10 cellular contexts compared by ENCODE assay signal in genomic region chr10:97673736-97674525, GRCh38. TPM values are rescaled to one million over a fixed set of nuclear protein-coding genes. Genes with fewer than 3 reads are reported as not detected.
A peak's percentile ranks its signal among the peaks of the same experiment; 100 is the strongest.
DNase-seq lines count a peak whose midpoint lies in the region; ATAC-seq, FAIRE-seq and TF ChIP-seq lines count a peak whose summit lies in the region.
"Had no signal": no experiment of that assay in that cellular context is flagged by ENCODE, and none has a peak within 500 bp of the region (broad histone marks: within the 10 kb centered on the region; RNA-seq: fewer than 3 reads in every experiment).

No MANE protein-coding gene starts in this region.

- TF ChIP-seq POLR2A in prostate gland (IDR thresholded peaks at IDR 0.05) = no peak

- no peak overlapping the region for H3K4me3 ChIP-seq in bronchial epithelial cell (ENCODE audit: low read depth, low read length)
- H3K4me3 ChIP-seq in prostate gland = no peak overlapping the region
- H3K4me3 ChIP-seq: adrenal gland had no signal

- ATAC-seq in HG02678 (IDR thresholded peaks at IDR 0.05; ENCODE audit: unreplicated experiment) = no peak

- DNase-seq in DMS53 (lab: John Stamatoyannopoulos, UW) = peak; percentile 52
- no peak for DNase-seq in DMS53 treated with DMSO at 0.1 percent for 48 hours (lab: John Stamatoyannopoulos, UW; ENCODE audit: unreplicated experiment)
- DNase-seq in MV-4-11 (lab: John Stamatoyannopoulos, UW) = peak; percentile 78
- peak; percentile 56 for DNase-seq in bronchial epithelial cell (ENCODE audit: low read depth)
- DNase-seq in putamen (ENCODE audit: low spot score) = peak; percentile 75
- no peak for DNase-seq in NOMO-1 treated with DMSO at 0.1 percent for 48 hours (lab: John Stamatoyannopoulos, UW; ENCODE audit: unreplicated experiment)
- no peak for DNase-seq in prostate gland (ENCODE audit: low spot score)
- DNase-seq: 8988T had no signal

- TF ChIP-seq CTCF in bronchial epithelial cell (IDR thresholded peaks at IDR 0.05; ENCODE audit: insufficient read depth, low read length, severe bottlenecking) (no peak), prostate gland (IDR thresholded peaks at IDR 0.05) (no peak)

- no peaks in the 10 kb centered on the region for H3K9me3 ChIP-seq in prostate gland
- H3K9me3 ChIP-seq: adrenal gland had no signal

- H3K27me3 ChIP-seq in bronchial epithelial cell (ENCODE audit: control insufficient read depth, insufficient read depth, low read length) (no peaks in the 10 kb centered on the region), prostate gland (replicated peaks; ENCODE audit: insufficient read depth) (no peaks in the 10 kb centered on the region)
- H3K27me3 ChIP-seq: adrenal gland had no signal

- no peak overlapping the region for H3K27ac ChIP-seq in prostate gland
- H3K27ac ChIP-seq: adrenal gland had no signal

- WGBS in prostate gland = 71% methylated on average over 8 of the region's 8 CpGs

- H3K36me3 ChIP-seq in bronchial epithelial cell (ENCODE audit: control insufficient read depth, insufficient read depth, low read length) (peaks cover 37% of the 10 kb centered on the region), prostate gland (no peaks in the 10 kb centered on the region)

- intact Hi-C loops in prostate gland (cut with DNase I) = no loop called here

- no peaks in the 10 kb centered on the region for H3K4me1 ChIP-seq in prostate gland (replicated peaks)
- H3K4me1 ChIP-seq: adrenal gland had no signal

- no peak for FAIRE-seq in bronchial epithelial cell (lab: Jason Lieb, UNC)

RNA-seq across cellular contexts. Expression of gene AVPI1, which starts 13.1 kb away (rescaled TPM):
- 89.2 and 99.3 TPM in 2 replicates for total RNA-seq in bronchial epithelial cell
- 10 to 100 TPM; 17.0 to 28.6 TPM for total RNA-seq in prostate gland

RNA-seq across cellular contexts. Expression of gene PI4K2A, which starts 33.5 kb away (rescaled TPM):
- total RNA-seq in bronchial epithelial cell (25.5 and 33.7 TPM in 2 replicates), prostate gland (10 to 100 TPM; 12.3 to 26.2 TPM)

RNA-seq across cellular contexts. Expression of gene MARVELD1, which starts 39.6 kb away (rescaled TPM):
- total RNA-seq in bronchial epithelial cell (3.6 and 4.7 TPM in 2 replicates), prostate gland (10 to 100 TPM; 32.8 to 35.3 TPM)

RNA-seq across cellular contexts. Expression of gene MORN4, which starts 40.6 kb away (rescaled TPM):
- total RNA-seq in bronchial epithelial cell = 7.1 and 9.0 TPM in 2 replicates
- total RNA-seq in prostate gland = 1 to 10 TPM; 4.7 to 5.5 TPM

Comparison
In these comparisons a context has a peak if more than half of its experiments do, and no peak if none do; other contexts are left out.
1. DNase-seq: peak in DMS53 (single experiment), MV-4-11 (single experiment), bronchial epithelial cell (single experiment) and putamen (single experiment); none in DMS53 treated with DMSO at 0.1 percent for 48 hours (single experiment), NOMO-1 treated with DMSO at 0.1 percent for 48 hours (single experiment) and prostate gland (single experiment).